ENCODE assay signal across 13 cellular contexts in the genomic region with DNA sequence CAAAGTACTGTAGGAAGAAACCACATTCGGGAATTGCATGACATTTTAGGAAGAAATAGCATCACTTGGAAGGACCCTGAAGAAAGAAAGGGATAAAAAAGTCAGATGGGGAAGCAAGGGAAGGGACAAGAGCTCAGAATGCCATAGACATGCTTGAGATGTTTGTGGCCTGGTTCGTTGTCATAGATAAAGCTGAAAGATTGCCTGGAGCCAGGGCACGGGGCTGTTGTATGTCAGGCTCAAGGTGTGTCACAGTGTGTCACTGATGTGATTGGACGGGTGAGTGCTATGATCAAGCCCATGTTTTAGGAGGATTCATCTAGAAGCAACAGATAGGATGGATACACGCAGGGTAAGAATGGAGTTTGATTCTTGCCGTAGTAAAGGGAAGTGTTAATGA.
DNase-seq lines count a peak whose midpoint lies in the region; TF ChIP-seq lines count a peak whose summit lies in the region.
"Had no signal": no experiment of that assay in that cellular context is flagged by ENCODE, and none has a peak within 500 bp of the region (broad histone marks: within the 10 kb centered on the region; RNA-seq: fewer than 3 reads in every experiment).

No MANE protein-coding gene starts in this region.

- H3K9ac ChIP-seq in mesendoderm (ENCODE audit: low read length): no peak overlapping the region

- no peaks in the 10 kb centered on the region for H3K36me3 ChIP-seq in mesendoderm (ENCODE audit: control insufficient read depth, insufficient read depth, low read length)

- no peaks in the 10 kb centered on the region for H3K79me2 ChIP-seq in mesendoderm (ENCODE audit: control insufficient read depth, insufficient read depth, low read length)

- no peak overlapping the region for H4K5ac ChIP-seq in mesendoderm (ENCODE audit: low read length)

- H3K79me1 ChIP-seq in mesendoderm (ENCODE audit: low read length): no peaks in the 10 kb centered on the region

- H3K27ac ChIP-seq in mesendoderm (ENCODE audit: low read depth, low read length): no peak overlapping the region
- H3K27ac ChIP-seq: A549 had no signal

- H3K4me2 ChIP-seq in mesendoderm (ENCODE audit: low read length): no peak overlapping the region
- H3K4me2 ChIP-seq: A549 had no signal

- no peak for TF ChIP-seq CTCF in HFFc6 (IDR thresholded peaks at IDR 0.05)

- H4K8ac ChIP-seq in mesendoderm (ENCODE audit: low read depth, low read length): no peak overlapping the region

- no peak overlapping the region for H3K4ac ChIP-seq in mesendoderm (ENCODE audit: low read depth, low read length)

- DNase-seq in EL (peak; percentile 8), SW480 (ENCODE audit: low spot score) (peak; percentile 22), mesendoderm (peak; percentile 83), HFFc6 (no peak), NCI-H2171 treated with DMSO at 0.1 percent for 48 hours (lab: John Stamatoyannopoulos, UW) (no peak), NCI-H1048 (lab: John Stamatoyannopoulos, UW) (no peak)
- DNase-seq: CD8-positive, alpha-beta T cell; COR-L47; DND-41; H7 had no signal

- H2BK5ac ChIP-seq in mesendoderm (ENCODE audit: low read length): no peak overlapping the region

- no peak overlapping the region for H3K4me3 Mint-ChIP-seq in HFFc6
- H3K4me3 Mint-ChIP-seq: CD14-positive monocyte; CD8-positive, alpha-beta T cell had no signal

- H3K27me3 ChIP-seq in mesendoderm (ENCODE audit: insufficient read depth, low read length, poor library complexity): no peaks in the 10 kb centered on the region

- H3K4me1 ChIP-seq in mesendoderm (ENCODE audit: control insufficient read depth, low read depth, low read length): peaks cover 2% of the 10 kb centered on the region

- no peak overlapping the region for H2BK120ac ChIP-seq in mesendoderm (ENCODE audit: low read depth, low read length)

- H3K4me3 ChIP-seq in mesendoderm (ENCODE audit: low read length): no peak overlapping the region
- H3K4me3 ChIP-seq: A549, GM12878 had no signal

- H3K36me3 Mint-ChIP-seq in HFFc6 (ENCODE audit: low read depth): no peaks in the 10 kb centered on the region
- H3K36me3 Mint-ChIP-seq: CD14-positive monocyte; CD8-positive, alpha-beta T cell had no signal

- H3K56ac ChIP-seq in mesendoderm (ENCODE audit: low read length): no peak overlapping the region

- H3K9me3 Mint-ChIP-seq in HFFc6: peaks cover 4% of the 10 kb centered on the region; the same call in 1 of the 2 replicates
- H3K9me3 Mint-ChIP-seq: CD8-positive, alpha-beta T cell had no signal

- no CpG with 5 or more reads among the region's 6 CpGs for WGBS in mesendoderm (ENCODE audit: extremely low coverage, insufficient coverage, low lambda C conversion rate)

- no peak overlapping the region for H2AK5ac ChIP-seq in mesendoderm (ENCODE audit: low read length)

- H3K18ac ChIP-seq in mesendoderm (ENCODE audit: low read length): no peak overlapping the region

- H3K23ac ChIP-seq in mesendoderm (ENCODE audit: low read length): no peak overlapping the region

- H3K4me1 Mint-ChIP-seq in HFFc6 (ENCODE audit: low read depth): peaks cover 7% of the 10 kb centered on the region; the same call in 1 of the 2 replicates

- H3K27me3 Mint-ChIP-seq in HFFc6 (ENCODE audit: insufficient read depth): peaks cover 5% of the 10 kb centered on the region

- no peak overlapping the region for H2BK15ac ChIP-seq in mesendoderm (replicated peaks; ENCODE audit: low read depth)

- no peak overlapping the region for H3K27ac Mint-ChIP-seq in HFFc6
- H3K27ac Mint-ChIP-seq: CD8-positive, alpha-beta T cell had no signal

Comparison
In these comparisons a context has a peak if more than half of its experiments do, and no peak if none do; other contexts are left out.
1. DNase-seq: peak in EL (single experiment), SW480 (single experiment) and mesendoderm (single experiment); none in HFFc6 (single experiment), NCI-H2171 treated with DMSO at 0.1 percent for 48 hours (single experiment) and NCI-H1048 (single experiment).